Comparison of ENCODE assay signal across 9 cellular contexts in genomic region chr5:78899922-78900362, GRCh38.
DNase-seq lines count a peak whose midpoint lies in the region; ATAC-seq and FAIRE-seq lines count a peak whose summit lies in the region.
"Had no signal": no experiment of that assay in that cellular context is flagged by ENCODE, and none has a peak within 500 bp of the region (broad histone marks: within the 10 kb centered on the region; RNA-seq: fewer than 3 reads in every experiment).

No MANE protein-coding gene starts in this region.

- peak; percentile 78 for DNase-seq in activated CD4-positive, alpha-beta T cell treated with anti-CD3 and anti-CD28 coated beads, Interleukin-2, amount 10 ng/mL, durations not matched to agents 24 days and 14 days
- DNase-seq in activated CD4-positive, alpha-beta T cell treated with anti-CD3 and anti-CD28 coated beads for 1 hour = no peak
- DNase-seq in LHCN-M2 (ENCODE audit: low read depth) = peak; percentile 60
- peak; percentile 74 for DNase-seq in iPS-NIHi7 (ENCODE audit: extremely low spot score)
- DNase-seq in activated effector memory CD4-positive, alpha-beta T cell treated with anti-CD3 and anti-CD28 coated beads, Interleukin-2, amount 50 U/mL, for 16 hours = no peak
- no peak for DNase-seq in GM19238 (ENCODE audit: insufficient read length, low spot score)

- no peaks in the 10 kb centered on the region for H3K4me1 Mint-ChIP-seq in activated CD4-positive, alpha-beta T cell treated with anti-CD3 and anti-CD28 coated beads, Interleukin-2, amount 10 ng/mL, durations not matched to agents 24 days and 14 days
- H3K4me1 Mint-ChIP-seq: activated naive CD4-positive, alpha-beta T cell treated with anti-CD3 and anti-CD28 coated beads, Interleukin-2, amount 50 U/mL, for 24 hours had no signal

- H3K27ac Mint-ChIP-seq in activated CD4-positive, alpha-beta T cell treated with anti-CD3 and anti-CD28 coated beads, Interleukin-2, amount 10 ng/mL, durations not matched to agents 24 days and 14 days = no peak overlapping the region
- H3K27ac Mint-ChIP-seq: activated naive CD4-positive, alpha-beta T cell treated with anti-CD3 and anti-CD28 coated beads, Interleukin-2, amount 50 U/mL, for 24 hours had no signal

- ATAC-seq in HG02884 (IDR thresholded peaks at IDR 0.05; ENCODE audit: unreplicated experiment) = no peak

- no peaks in the 10 kb centered on the region for H3K36me3 Mint-ChIP-seq in activated CD4-positive, alpha-beta T cell treated with anti-CD3 and anti-CD28 coated beads, Interleukin-2, amount 10 ng/mL, durations not matched to agents 24 days and 14 days (ENCODE audit: low read depth)

- FAIRE-seq in TTC549 (lab: Jason Lieb, UNC) = peak; percentile 19

- H3K9me3 Mint-ChIP-seq in activated CD4-positive, alpha-beta T cell treated with anti-CD3 and anti-CD28 coated beads, Interleukin-2, amount 10 ng/mL, durations not matched to agents 24 days and 14 days = no peaks in the 10 kb centered on the region

- no peak overlapping the region for H3K4me3 Mint-ChIP-seq in activated CD4-positive, alpha-beta T cell treated with anti-CD3 and anti-CD28 coated beads, Interleukin-2, amount 10 ng/mL, durations not matched to agents 24 days and 14 days
- H3K4me3 Mint-ChIP-seq: activated naive CD4-positive, alpha-beta T cell treated with anti-CD3 and anti-CD28 coated beads, Interleukin-2, amount 50 U/mL, for 24 hours had no signal

- no peaks in the 10 kb centered on the region for H3K27me3 Mint-ChIP-seq in activated CD4-positive, alpha-beta T cell treated with anti-CD3 and anti-CD28 coated beads, Interleukin-2, amount 10 ng/mL, durations not matched to agents 24 days and 14 days
- H3K27me3 Mint-ChIP-seq: activated naive CD4-positive, alpha-beta T cell treated with anti-CD3 and anti-CD28 coated beads, Interleukin-2, amount 50 U/mL, for 24 hours had no signal

- intact Hi-C loops in activated CD4-positive, alpha-beta T cell treated with anti-CD3 and anti-CD28 coated beads, Interleukin-2, amount 10 ng/mL, durations not matched to agents 24 days and 14 days (cut with micrococcal nuclease) = loop anchor here (2.0 to 10.0 kb wide), 4 partner anchors 65 to 233 kb away; partner anchors contain the start of gene BHMT

Comparison
In these comparisons a context has a peak if more than half of its experiments do, and no peak if none do; other contexts are left out.
1. DNase-seq: peak in activated CD4-positive, alpha-beta T cell treated with anti-CD3 and anti-CD28 coated beads, Interleukin-2, amount 10 ng/mL, durations not matched to agents 24 days and 14 days (single experiment), LHCN-M2 (single experiment) and iPS-NIHi7 (single experiment); none in activated CD4-positive, alpha-beta T cell treated with anti-CD3 and anti-CD28 coated beads for 1 hour (single experiment), activated effector memory CD4-positive, alpha-beta T cell treated with anti-CD3 and anti-CD28 coated beads, Interleukin-2, amount 50 U/mL, for 16 hours (single experiment) and GM19238 (single experiment).